27 cellular contexts compared by ENCODE assay signal in genomic region chr19:40157059-40157458, GRCh38.
"Had no signal": no experiment of that assay in that cellular context is flagged by ENCODE, and none has a peak within 500 bp of the region (broad histone marks: within the 10 kb centered on the region; RNA-seq: fewer than 3 reads in every experiment).

No MANE protein-coding gene starts in this region.

- H3K27ac ChIP-seq: epithelial cell of prostate, gastroesophageal sphincter, heart left ventricle, hepatocyte, lower lobe of right lung, prostate gland, right atrium auricular region, suprapubic skin, transverse colon, upper lobe of right lung, uterus had no signal

- H3K4me3 Mint-ChIP-seq: endodermal cell; nephron progenitor cell; stimulated activated memory B cell treated with anti-CD40 and anti-IgM and Interleukin-4, amounts not matched to agents 10 μg/mL and 1 μg/mL and 100 μg/mL, for 72 hours; stimulated activated naive CD8-positive, alpha-beta T cell treated with anti-CD3 and anti-CD28 coated beads, Interleukin-15, Interleukin-2, amounts not matched to agents 100 ng/mL and 50 ng/mL, for 24 hours had no signal

- H3K9me3 ChIP-seq: heart left ventricle, lower lobe of right lung, prostate gland, right atrium auricular region, suprapubic skin, transverse colon, upper lobe of right lung, uterus had no signal

- ATAC-seq: esophagus mucosa; gastroesophageal sphincter; heart left ventricle; left ventricle myocardium superior; lower lobe of right lung; sciatic nerve; stimulated activated memory B cell treated with anti-CD40 and anti-IgM and Interleukin-4, amounts not matched to agents 10 μg/mL and 1 μg/mL and 100 μg/mL, for 72 hours; upper lobe of right lung had no signal

- DNase-seq: cerebellar nuclear complex; dorsolateral prefrontal cortex; effector CD4-positive, alpha-beta T cell; endodermal cell; foreskin fibroblast; heart left ventricle; islet precursor cell; left ventricle myocardium superior; lower lobe of right lung; nephron progenitor cell; nucleus accumbens; stimulated activated CD4-positive, alpha-beta T cell treated with anti-CD3 and anti-CD28 coated beads, Interleukin-2, amount 100 ng/mL, for 24 hours; stimulated activated CD4-positive, alpha-beta T cell treated with anti-CD3 and anti-CD28 coated beads, Interleukin-4, amount 100 ng/mL, for 24 hours; transverse colon; upper lobe of right lung; uterus had no signal

- H3K27me3 Mint-ChIP-seq: stimulated activated memory B cell treated with anti-CD40 and anti-IgM and Interleukin-4, amounts not matched to agents 10 μg/mL and 1 μg/mL and 100 μg/mL, for 72 hours; stimulated activated naive CD8-positive, alpha-beta T cell treated with anti-CD3 and anti-CD28 coated beads, Interleukin-15, Interleukin-2, amounts not matched to agents 100 ng/mL and 50 ng/mL, for 24 hours had no signal

- H3K4me1 ChIP-seq: gastroesophageal sphincter, lower lobe of right lung, prostate gland, right atrium auricular region, suprapubic skin, transverse colon, upper lobe of right lung, uterus had no signal

- H3K36me3 ChIP-seq: gastroesophageal sphincter, heart left ventricle, lower lobe of right lung, prostate gland, right atrium auricular region, suprapubic skin, transverse colon, upper lobe of right lung, uterus had no signal

- H3K36me3 Mint-ChIP-seq: stimulated activated memory B cell treated with anti-CD40 and anti-IgM and Interleukin-4, amounts not matched to agents 10 μg/mL and 1 μg/mL and 100 μg/mL, for 72 hours had no signal

- H3K9me3 Mint-ChIP-seq: nephron progenitor cell; stimulated activated memory B cell treated with anti-CD40 and anti-IgM and Interleukin-4, amounts not matched to agents 10 μg/mL and 1 μg/mL and 100 μg/mL, for 72 hours; stimulated activated naive CD8-positive, alpha-beta T cell treated with anti-CD3 and anti-CD28 coated beads, Interleukin-15, Interleukin-2, amounts not matched to agents 100 ng/mL and 50 ng/mL, for 24 hours had no signal

- H3K27ac Mint-ChIP-seq: endodermal cell; nephron progenitor cell; stimulated activated memory B cell treated with anti-CD40 and anti-IgM and Interleukin-4, amounts not matched to agents 10 μg/mL and 1 μg/mL and 100 μg/mL, for 72 hours; stimulated activated naive CD8-positive, alpha-beta T cell treated with anti-CD3 and anti-CD28 coated beads, Interleukin-15, Interleukin-2, amounts not matched to agents 100 ng/mL and 50 ng/mL, for 24 hours had no signal

- H3K4me3 ChIP-seq: dorsolateral prefrontal cortex, gastroesophageal sphincter, heart left ventricle, hepatocyte, lower lobe of right lung, prostate gland, right atrium auricular region, smooth muscle cell, suprapubic skin, transverse colon, upper lobe of right lung, uterus had no signal

- H3K4me1 Mint-ChIP-seq: endodermal cell, nephron progenitor cell had no signal
